In genomic region chr6:157823001-157823522, GRCh38 we compare ENCODE assay signal across 7 cellular contexts. TPM values are rescaled to one million over a fixed set of nuclear protein-coding genes. Genes with fewer than 3 reads are reported as not detected.
DNase-seq lines count a peak whose midpoint lies in the region; ATAC-seq and TF ChIP-seq lines count a peak whose summit lies in the region.

Gene SNX9 (plus strand): TSS chr6:157823246. CDS start chr6:157823435, 189 bp downstream.

- no peaks in the 10 kb centered on the region for H3K9me3 ChIP-seq in spleen

- TF ChIP-seq POLR2A in spleen (IDR thresholded peaks at IDR 0.05): peak in 1 of 3 donors; percentile 43

- peaks cover 13 to 41% (median 25%) of the 10 kb centered on the region in 6 donors for H3K4me1 ChIP-seq in spleen

- H3K27ac ChIP-seq in caudate nucleus (ENCODE audit: low read depth, low read length): peak within 1 kb of the TSS; percentile 88
- H3K27ac ChIP-seq in spleen: peak within 1 kb of the TSS; percentile 81 to 96 (median 92)

- DNase-seq in GM13977 (ENCODE audit: low spot score) (peak; percentile 77), NCI-H128 (lab: John Stamatoyannopoulos, UW; ENCODE audit: unreplicated experiment) (peak; percentile 15), caudate nucleus (lab: John Stamatoyannopoulos, UW) (peak in 47 of 61 donors; percentile 11 to 77 (median 48)), iris pigment epithelial cell (ENCODE audit: low read depth) (peak; percentile 78), spleen (peak; percentile 93)

- H3K4me3 ChIP-seq in WI38 (ENCODE audit: low read depth, low read length): peak within 1 kb of the TSS; percentile 81
- peak within 1 kb of the TSS; percentile 68 to 88 (median 72) for H3K4me3 ChIP-seq in spleen

- in situ Hi-C loops in GM13977 (cut with MboI; ENCODE audit: low pct_unique_long_range_greater_than_20kb, low sequenced_read_pairs, unreplicated experiment): no loop called here

- peak; percentile 60 for ATAC-seq in HG02571 (IDR thresholded peaks at IDR 0.05; ENCODE audit: unreplicated experiment)

- no peak for TF ChIP-seq CTCF in GM13977 (IDR thresholded peaks at IDR 0.05; ENCODE audit: extremely low read depth, insufficient read depth, missing control alignments)
- TF ChIP-seq CTCF in WI38 (IDR thresholded peaks at IDR 0.05; ENCODE audit: low read depth, low read length): no peak
- TF ChIP-seq CTCF in spleen (IDR thresholded peaks at IDR 0.05 in 8 of 11, conservative IDR thresholded peaks at IDR 0.05 in 3 of 11): peak in 2 of 11 experiments; percentile 12 to 15

- intact Hi-C loops in spleen (cut with DNase I; ENCODE audit: low total_unique reads): no loop called here

- H3K36me3 ChIP-seq in spleen: no peaks in the 10 kb centered on the region

- peaks cover 0 to 12% (median 0%) of the 10 kb centered on the region in 7 donors for H3K27me3 ChIP-seq in spleen (replicated peaks in 1 of 7)

- WGBS in spleen, 5 donors: 0 to 1% (median 1%) methylated on average over 9 to 91 of the region's 91 CpGs

RNA-seq across cellular contexts. Expression of gene SNX9, which starts in this region (rescaled TPM):
- 10 to 100 TPM; 29.0 to 42.5 (median 36.1) TPM for total RNA-seq in spleen
- 10 to 100 TPM; 18.9 to 22.1 (median 20.8) TPM for polyA plus RNA-seq in spleen

Comparison
In these comparisons a context has a peak if more than half of its experiments do, and no peak if none do; other contexts are left out.
1. Peak in every context shown above with its lines: DNase-seq, ATAC-seq, H3K4me3 ChIP-seq and H3K27ac ChIP-seq.
2. DNase-seq: peak in every context shown above with its lines; median percentile 93 in spleen; 78 in iris pigment epithelial cell; 77 in GM13977; 48 in caudate nucleus; 15 in NCI-H128.